19 cellular contexts compared by ENCODE assay signal in the genomic region with DNA sequence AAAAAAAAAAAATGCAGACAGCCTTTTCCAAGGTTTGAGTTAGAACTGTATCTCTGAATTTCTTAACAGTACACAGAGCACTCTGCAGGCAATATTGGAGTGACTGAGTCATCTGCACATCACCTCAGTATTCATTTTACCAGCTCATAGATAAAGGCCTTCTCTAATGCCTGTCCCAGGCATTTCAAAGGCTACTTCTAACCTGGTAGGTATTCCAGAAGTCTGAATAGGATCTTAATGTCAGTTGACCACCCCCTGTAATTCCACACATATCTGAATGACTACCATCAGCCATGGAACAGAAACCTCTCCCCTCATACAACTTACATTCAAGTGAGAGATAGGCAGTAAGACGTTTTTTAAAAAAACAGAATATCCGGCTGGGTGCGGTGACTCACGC. TPM values are rescaled to one million over a fixed set of nuclear protein-coding genes. Genes with fewer than 3 reads are reported as not detected.
A peak's percentile ranks its signal among the peaks of the same experiment; 100 is the strongest.
DNase-seq lines count a peak whose midpoint lies in the region; ATAC-seq and TF ChIP-seq lines count a peak whose summit lies in the region.
"Had no signal": no experiment of that assay in that cellular context is flagged by ENCODE, and none has a peak within 500 bp of the region (broad histone marks: within the 10 kb centered on the region; RNA-seq: fewer than 3 reads in every experiment).

No MANE protein-coding gene starts in this region.

- H3K79me1 ChIP-seq in mesenchymal stem cell (replicated peaks; ENCODE audit: low read length, poor library complexity, severe bottlenecking) = peaks cover 13% of the 10 kb centered on the region

- H3K4me2 ChIP-seq in mesenchymal stem cell (ENCODE audit: low read length, poor library complexity, severe bottlenecking) = no peak overlapping the region

- H3K9ac ChIP-seq in mesenchymal stem cell (ENCODE audit: low read length) = peak overlapping the region; percentile 16

- no peak overlapping the region for H2AFZ ChIP-seq in mesenchymal stem cell (ENCODE audit: low read depth, low read length)

- no peak overlapping the region for H4K91ac ChIP-seq in mesenchymal stem cell (ENCODE audit: low read length)

- no peak for TF ChIP-seq CTCF in cardiac fibroblast (IDR thresholded peaks at IDR 0.05; ENCODE audit: low read depth, low read length)

- H3K4ac ChIP-seq in mesenchymal stem cell (ENCODE audit: low read depth in 1 of 2, low read length in 2 of 2) = no peak overlapping the region

- H3K36me3 ChIP-seq in mesenchymal stem cell (ENCODE audit: control insufficient read depth in 1 of 2, insufficient read depth in 2 of 2, low read depth in 1 of 2, low read length in 2 of 2) = peaks cover 3 to 24% of the 10 kb centered on the region in 2 experiments

- no peak overlapping the region for H4K8ac ChIP-seq in mesenchymal stem cell (ENCODE audit: low read length)

- no peak for ATAC-seq in HG03280 (IDR thresholded peaks at IDR 0.05; ENCODE audit: unreplicated experiment)
- ATAC-seq: GM12878; left ventricle myocardium superior; naive thymus-derived CD4-positive, alpha-beta T cell; right cardiac atrium; WTC11 had no signal

- no peak overlapping the region for H2BK120ac ChIP-seq in mesenchymal stem cell (ENCODE audit: low read depth, low read length)

- no peak overlapping the region for H2BK15ac ChIP-seq in mesenchymal stem cell (ENCODE audit: low read depth, poor library complexity, severe bottlenecking)

- H3K18ac ChIP-seq in mesenchymal stem cell (ENCODE audit: low read depth in 1 of 2, low read length in 2 of 2) = peak overlapping the region in 1 of 2 experiments; percentile 29

- H3K23ac ChIP-seq in mesenchymal stem cell (ENCODE audit: low read length in 2 of 2) = no peak overlapping the region

- H3K14ac ChIP-seq in mesenchymal stem cell (ENCODE audit: low read length in 2 of 2) = no peak overlapping the region

- H2BK12ac ChIP-seq in mesenchymal stem cell (ENCODE audit: low read length in 2 of 2) = no peak overlapping the region

- H3K4me3 ChIP-seq in cardiac fibroblast (replicated peaks in 1 of 2; ENCODE audit: low read depth in 2 of 2, low read length in 2 of 2) = no peak overlapping the region
- no peak overlapping the region for H3K4me3 ChIP-seq in mesenchymal stem cell (ENCODE audit: insufficient read depth in 1 of 2, low read depth in 1 of 2, low read length in 2 of 2)
- H3K4me3 ChIP-seq: GM12878, stomach had no signal

- H3K4me1 ChIP-seq in mesenchymal stem cell (ENCODE audit: control insufficient read depth, insufficient read depth, low read depth, low read length) = peaks cover 8% of the 10 kb centered on the region

- DNase-seq in AG08395 (ENCODE audit: low spot score) (peak; percentile 22), LHCN-M2 (ENCODE audit: low read depth) (peak; percentile 37), cardiac fibroblast (ENCODE audit: low read depth in 2 of 2) (peak; percentile 18 to 71), mesenchymal stem cell (peak; percentile 72), SHP77 (lab: John Stamatoyannopoulos, UW) (no peak), T-helper 1 cell (no peak), DMS 273 treated with DMSO at 0.1 percent for 48 hours (lab: John Stamatoyannopoulos, UW) (no peak)
- DNase-seq: activated naive CD4-positive, alpha-beta T cell treated with anti-CD3 and anti-CD28 coated beads for 36 hours; caudate nucleus; DMS79; hippocampal formation; left ventricle myocardium superior; naive thymus-derived CD4-positive, alpha-beta T cell; NK-92 treated with Interleukin-12 subunit alpha and Interleukin-12 subunit beta, amount 100 ng/mL, for 24 hours; right cardiac atrium; stomach had no signal

- no peak overlapping the region for H2AK5ac ChIP-seq in mesenchymal stem cell (ENCODE audit: low read length, severe bottlenecking)

- no peaks in the 10 kb centered on the region for H3K9me3 ChIP-seq in mesenchymal stem cell (ENCODE audit: control insufficient read depth, low read length)
- H3K9me3 ChIP-seq: stomach had no signal

- H3K27me3 ChIP-seq in mesenchymal stem cell (ENCODE audit: control insufficient read depth in 1 of 2, insufficient read depth in 1 of 2, low read length in 2 of 2) = no peaks in the 10 kb centered on the region
- H3K27me3 ChIP-seq: stomach had no signal

- no peak overlapping the region for H2BK5ac ChIP-seq in mesenchymal stem cell (ENCODE audit: low read depth, low read length, poor library complexity, severe bottlenecking)

- WGBS in mesenchymal stem cell = 15% methylated on average over 4 of the region's 4 CpGs

- peak overlapping the region; percentile 66 for H3K27ac ChIP-seq in mesenchymal stem cell (ENCODE audit: low read length, poor library complexity, severe bottlenecking)

RNA-seq across cellular contexts. Expression of a gene that starts 9.0 kb away (rescaled TPM):
- total RNA-seq in LHCN-M2 (2014; rRNA removed) = 16.4 and 21.1 TPM in 2 replicates
- polyA plus RNA-seq in LHCN-M2 (2012) = 6.1 TPM
- 13.1 TPM for polyA plus RNA-seq in mesenchymal stem cell (2013, experiment 1 of 2)
- polyA plus RNA-seq in mesenchymal stem cell (2013, experiment 2 of 2) = 13.2 TPM

Comparison
In these comparisons a context has a peak if more than half of its experiments do, and no peak if none do; other contexts are left out.
1. DNase-seq: peak in AG08395 (single experiment), LHCN-M2 (single experiment), cardiac fibroblast (2 of 2) and mesenchymal stem cell (single experiment); none in SHP77 (0 of 2), T-helper 1 cell (0 of 5) and DMS 273 treated with DMSO at 0.1 percent for 48 hours (single experiment).